7 cellular contexts compared by ENCODE assay signal in the genomic region with DNA sequence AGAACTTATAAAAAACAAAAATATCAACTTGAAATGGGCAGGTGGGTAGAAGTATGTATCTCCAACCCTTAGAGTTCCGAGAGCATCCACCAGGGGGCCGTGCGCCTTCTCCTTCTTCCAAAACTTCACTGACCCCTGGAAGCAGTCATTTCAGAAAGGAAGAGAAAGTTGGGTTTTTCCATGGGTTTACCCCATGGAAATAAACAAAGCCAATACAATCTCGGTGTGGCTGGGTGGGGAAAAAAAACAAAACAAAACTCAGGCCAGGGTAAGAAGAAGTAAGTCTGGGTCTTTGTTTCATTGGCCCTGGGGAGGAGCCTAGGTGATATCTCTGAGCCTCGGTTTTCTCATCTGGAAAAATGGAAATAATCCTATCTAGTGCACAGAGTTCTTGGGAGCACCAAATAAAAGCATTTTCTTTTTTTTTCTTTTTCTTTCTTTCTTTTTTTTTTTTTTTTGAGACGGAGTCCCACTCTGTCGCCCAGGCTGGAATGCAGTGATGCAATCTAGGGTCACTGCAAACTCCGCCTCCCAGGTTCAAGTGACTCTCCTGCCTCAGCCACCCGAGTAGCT. TPM values are rescaled to one million over a fixed set of nuclear protein-coding genes. Genes with fewer than 3 reads are reported as not detected.
A peak's percentile ranks its signal among the peaks of the same experiment; 100 is the strongest.
DNase-seq lines count a peak whose midpoint lies in the region; ATAC-seq and TF ChIP-seq lines count a peak whose summit lies in the region.

No MANE protein-coding gene starts in this region.

- peaks cover 6% of the 10 kb centered on the region for H3K4me1 Mint-ChIP-seq in activated CD4-positive, alpha-beta T cell treated with anti-CD3 and anti-CD28 coated beads, Interleukin-2, amount 10 ng/mL, durations not matched to agents 24 days and 14 days
- H3K4me1 Mint-ChIP-seq in mesothelial cell of epicardium = no peaks in the 10 kb centered on the region
- peaks cover 11% of the 10 kb centered on the region for H3K4me1 Mint-ChIP-seq in stimulated activated effector memory CD8-positive, alpha-beta T cell treated with anti-CD3 and anti-CD28 coated beads, Interleukin-12 subunit alpha, Interleukin-12 subunit beta, amount 100 ng/mL, for 72 hours

- DNase-seq in GM12865 (ENCODE audit: low read depth) (peak; percentile 69), NAMALWA (ENCODE audit: low spot score) (peak; percentile 69), dorsolateral prefrontal cortex (no peak), mesothelial cell of epicardium (ENCODE audit: low spot score in 2 of 2, unreplicated experiment in 2 of 2) (peak in 1 of 2 experiments; percentile 56), NCI-H128 (lab: John Stamatoyannopoulos, UW; ENCODE audit: unreplicated experiment) (no peak)
- peak; percentile 89 for DNase-seq in activated CD4-positive, alpha-beta T cell treated with anti-CD3 and anti-CD28 coated beads, Interleukin-2, amount 10 ng/mL, durations not matched to agents 24 days and 14 days
- peak; percentile 50 to 84 for DNase-seq in stimulated activated effector memory CD8-positive, alpha-beta T cell treated with anti-CD3 and anti-CD28 coated beads, Interleukin-12 subunit alpha, Interleukin-12 subunit beta, amount 100 ng/mL, for 72 hours (ENCODE audit: low spot score in 2 of 2)

- H3K36me3 Mint-ChIP-seq in activated CD4-positive, alpha-beta T cell treated with anti-CD3 and anti-CD28 coated beads, Interleukin-2, amount 10 ng/mL, durations not matched to agents 24 days and 14 days (ENCODE audit: low read depth) = no peaks in the 10 kb centered on the region
- no peaks in the 10 kb centered on the region for H3K36me3 Mint-ChIP-seq in mesothelial cell of epicardium
- H3K36me3 Mint-ChIP-seq in stimulated activated effector memory CD8-positive, alpha-beta T cell treated with anti-CD3 and anti-CD28 coated beads, Interleukin-12 subunit alpha, Interleukin-12 subunit beta, amount 100 ng/mL, for 72 hours = no peaks in the 10 kb centered on the region

- intact Hi-C loops in activated CD4-positive, alpha-beta T cell treated with anti-CD3 and anti-CD28 coated beads, Interleukin-2, amount 10 ng/mL, durations not matched to agents 24 days and 14 days (cut with micrococcal nuclease) = loop anchor here (1.0 kb wide), 1 partner anchor 27 kb away; no protein-coding TSS in a partner anchor
- intact Hi-C loops in dorsolateral prefrontal cortex (cut with DNase I) = no loop called here

- H3K9me3 Mint-ChIP-seq in activated CD4-positive, alpha-beta T cell treated with anti-CD3 and anti-CD28 coated beads, Interleukin-2, amount 10 ng/mL, durations not matched to agents 24 days and 14 days = no peaks in the 10 kb centered on the region
- no peaks in the 10 kb centered on the region for H3K9me3 Mint-ChIP-seq in mesothelial cell of epicardium
- peaks cover 2% of the 10 kb centered on the region for H3K9me3 Mint-ChIP-seq in stimulated activated effector memory CD8-positive, alpha-beta T cell treated with anti-CD3 and anti-CD28 coated beads, Interleukin-12 subunit alpha, Interleukin-12 subunit beta, amount 100 ng/mL, for 72 hours

- H3K27ac Mint-ChIP-seq in activated CD4-positive, alpha-beta T cell treated with anti-CD3 and anti-CD28 coated beads, Interleukin-2, amount 10 ng/mL, durations not matched to agents 24 days and 14 days = no peak overlapping the region
- H3K27ac Mint-ChIP-seq in mesothelial cell of epicardium = no peak overlapping the region
- H3K27ac Mint-ChIP-seq in stimulated activated effector memory CD8-positive, alpha-beta T cell treated with anti-CD3 and anti-CD28 coated beads, Interleukin-12 subunit alpha, Interleukin-12 subunit beta, amount 100 ng/mL, for 72 hours = no peak overlapping the region

- ATAC-seq in stimulated activated effector memory CD8-positive, alpha-beta T cell treated with anti-CD3 and anti-CD28 coated beads, Interleukin-12 subunit alpha, Interleukin-12 subunit beta, amount 100 ng/mL, for 72 hours = peak; percentile 77

- H3K27me3 ChIP-seq in dorsolateral prefrontal cortex = no peaks in the 10 kb centered on the region

- H3K4me3 ChIP-seq in GM12865 (ENCODE audit: low read depth, low read length) (no peak overlapping the region), dorsolateral prefrontal cortex (no peak overlapping the region)

- H3K27ac ChIP-seq in dorsolateral prefrontal cortex = no peak overlapping the region

- peak; percentile 72 for TF ChIP-seq CTCF in GM12865 (IDR thresholded peaks at IDR 0.05; ENCODE audit: insufficient read depth, low read depth, low read length, missing control alignments)
- TF ChIP-seq CTCF in dorsolateral prefrontal cortex (IDR thresholded peaks at IDR 0.05 in 54 of 56, conservative IDR thresholded peaks at IDR 0.05 in 2 of 56; ENCODE audit: low read depth in 1 of 56, partially characterized antibody in 56 of 56) = peak in 54 of 56 donors; percentile 26 to 67 (median 42)
- peak; percentile 70 for TF ChIP-seq CTCF in mesothelial cell of epicardium (IDR thresholded peaks at IDR 0.05; ENCODE audit: unreplicated experiment)

- peaks cover 3% of the 10 kb centered on the region for H3K27me3 Mint-ChIP-seq in activated CD4-positive, alpha-beta T cell treated with anti-CD3 and anti-CD28 coated beads, Interleukin-2, amount 10 ng/mL, durations not matched to agents 24 days and 14 days
- no peaks in the 10 kb centered on the region for H3K27me3 Mint-ChIP-seq in mesothelial cell of epicardium (ENCODE audit: low read depth)

- H3K4me3 Mint-ChIP-seq in activated CD4-positive, alpha-beta T cell treated with anti-CD3 and anti-CD28 coated beads, Interleukin-2, amount 10 ng/mL, durations not matched to agents 24 days and 14 days = no peak overlapping the region
- no peak overlapping the region for H3K4me3 Mint-ChIP-seq in mesothelial cell of epicardium
- H3K4me3 Mint-ChIP-seq in stimulated activated effector memory CD8-positive, alpha-beta T cell treated with anti-CD3 and anti-CD28 coated beads, Interleukin-12 subunit alpha, Interleukin-12 subunit beta, amount 100 ng/mL, for 72 hours = no peak overlapping the region

RNA-seq across cellular contexts. Expression of gene HNF1A, which starts 33.6 kb away (rescaled TPM):
- total RNA-seq in activated CD4-positive, alpha-beta T cell treated with anti-CD3 and anti-CD28 coated beads, Interleukin-2, amount 10 ng/mL, durations not matched to agents 24 days and 14 days = not detected in 2 replicates
- total RNA-seq in dorsolateral prefrontal cortex (not detected), mesothelial cell of epicardium (not detected in 3 replicates)

RNA-seq across cellular contexts. Expression of gene SPPL3, which starts 40.6 kb away (rescaled TPM):
- total RNA-seq in activated CD4-positive, alpha-beta T cell treated with anti-CD3 and anti-CD28 coated beads, Interleukin-2, amount 10 ng/mL, durations not matched to agents 24 days and 14 days = 28.2 and 33.6 TPM in 2 replicates
- total RNA-seq in dorsolateral prefrontal cortex (100 to 1,000 TPM in 1 of 120 experiments, 10 to 100 TPM in 119; 50.6 to 111 (median 72.4) TPM), mesothelial cell of epicardium (75.6 to 83.4 TPM (median 79.8 TPM) in 3 replicates)

Comparison
In these comparisons a context has a peak if more than half of its experiments do, and no peak if none do; other contexts are left out.
1. DNase-seq: peak in GM12865 (single experiment), NAMALWA (single experiment), activated CD4-positive, alpha-beta T cell treated with anti-CD3 and anti-CD28 coated beads, Interleukin-2, amount 10 ng/mL, durations not matched to agents 24 days and 14 days (single experiment) and stimulated activated effector memory CD8-positive, alpha-beta T cell treated with anti-CD3 and anti-CD28 coated beads, Interleukin-12 subunit alpha, Interleukin-12 subunit beta, amount 100 ng/mL, for 72 hours (2 of 2); none in dorsolateral prefrontal cortex (0 of 10) and NCI-H128 (single experiment).
2. Peak in every context shown above with its lines, with median percentiles within 50 percentile points of each other: CTCF ChIP-seq.